In genomic region chr16:87457724-87458423, GRCh38 we compare ENCODE assay signal across 8 cellular contexts. TPM values are rescaled to one million over a fixed set of nuclear protein-coding genes. Genes with fewer than 3 reads are reported as not detected.
DNase-seq lines count a peak whose midpoint lies in the region; ATAC-seq, FAIRE-seq and TF ChIP-seq lines count a peak whose summit lies in the region.

No MANE protein-coding gene starts in this region.

- POLR2A ChIA-PET in BJ (lab: Charles Lee) = no interaction called here

- CTCF ChIA-PET in BJ (lab: Yijun Ruan, JAX) = no interaction called here

- H3K9me3 ChIP-seq in stomach = no peaks in the 10 kb centered on the region

- no peak for ATAC-seq in GM18858 (IDR thresholded peaks at IDR 0.05; ENCODE audit: unreplicated experiment)

- H3K4me3 ChIP-seq in BJ (ENCODE audit: low read depth, low read length) = no peak overlapping the region
- no peak overlapping the region for H3K4me3 ChIP-seq in astrocyte of the spinal cord (ENCODE audit: low read depth, low read length)
- H3K4me3 ChIP-seq in stomach = no peak overlapping the region

- intact Hi-C loops in stomach (cut with DNase I; ENCODE audit: low total_unique reads) = no loop called here

- TF ChIP-seq EP300 in stomach (IDR thresholded peaks at IDR 0.05) = no peak

- 70 to 80% (median 76%) methylated on average over 22 of the region's 22 CpGs for WGBS in stomach, 5 donors

- DNase-seq in BJ (ENCODE audit: low read depth) (peak; percentile 96), LoVo (ENCODE audit: low spot score) (peak; percentile 88), astrocyte of the spinal cord (ENCODE audit: low read depth, low spot score) (peak; percentile 99), non-pigmented ciliary epithelial cell (ENCODE audit: low read depth) (peak; percentile 91), GM12891 (ENCODE audit: insufficient read length, low spot score) (no peak), DMS153 (lab: John Stamatoyannopoulos, UW) (no peak), stomach (no peak)

- in situ Hi-C loops in astrocyte of the spinal cord (cut with HindIII; ENCODE audit: low sequenced_read_pairs) = no loop called here

- no peaks in the 10 kb centered on the region for H3K27me3 ChIP-seq in BJ (ENCODE audit: control insufficient read depth, insufficient read depth, low read length)
- H3K27me3 ChIP-seq in stomach = no peaks in the 10 kb centered on the region

- FAIRE-seq in GM12891 (lab: Jason Lieb, UNC) = no peak

- no peak for TF ChIP-seq POLR2A in GM12891 (IDR thresholded peaks at IDR 0.05; ENCODE audit: low read depth, low read length)
- no peak for TF ChIP-seq POLR2A in stomach (IDR thresholded peaks at IDR 0.05)

- H3K4me1 ChIP-seq in stomach = peaks cover 6 to 34% (median 26%) of the 10 kb centered on the region in 4 donors

- H3K36me3 ChIP-seq in BJ (ENCODE audit: control insufficient read depth, insufficient read depth, low read length) (peaks cover 7% of the 10 kb centered on the region), stomach (peaks cover 12 to 59% (median 53%) of the 10 kb centered on the region in 4 donors)

- peak overlapping the region in 2 of 5 donors; percentile 19 to 20 for H3K27ac ChIP-seq in stomach

- TF ChIP-seq CTCF in BJ (IDR thresholded peaks at IDR 0.05; ENCODE audit: insufficient read depth, low read depth, low read length) (no peak), astrocyte of the spinal cord (IDR thresholded peaks at IDR 0.05; ENCODE audit: low read depth, low read length) (no peak), stomach (IDR thresholded peaks at IDR 0.05) (no peak)

TF ChIP-seq in GM12891, 5 proteins besides CTCF, POLR2A, EP300 and RAD21:
- TF ChIP-seq TAF1 (IDR thresholded peaks at IDR 0.05; ENCODE audit: low read depth, low read length) (no peak), POLR2AphosphoS5 (IDR thresholded peaks at IDR 0.05; ENCODE audit: low read depth, low read length) (no peak)

RNA-seq across cellular contexts. Expression of gene ZCCHC14, which starts 35.0 kb away (rescaled TPM):
- polyA plus RNA-seq in BJ (2011; rRNA removed) (2.4 and 2.7 TPM in 2 replicates), stomach (1 to 10 TPM; 5.4 to 6.7 (median 6.4) TPM)
- polyA minus RNA-seq in BJ (2011; rRNA and poly(A)+ RNA removed) = 5.4 and 6.6 TPM in 2 replicates
- polyA plus RNA-seq in GM12891 (2012; ENCODE audit: low read depth, missing spikeins) = 1.5 TPM
- total RNA-seq in stomach = 10 to 100 TPM; 15.9 to 25.9 (median 21.3) TPM

Comparison
In these comparisons a context has a peak if more than half of its experiments do, and no peak if none do; other contexts are left out.
1. DNase-seq: peak in BJ (single experiment), LoVo (single experiment), astrocyte of the spinal cord (single experiment) and non-pigmented ciliary epithelial cell (single experiment); none in GM12891 (single experiment), DMS153 (single experiment) and stomach (single experiment).